In genomic region chr7:55549457-55549856, GRCh38 we compare ENCODE assay signal across 11 cellular contexts. TPM values are rescaled to one million over a fixed set of nuclear protein-coding genes. Genes with fewer than 3 reads are reported as not detected.
A peak's percentile ranks its signal among the peaks of the same experiment; 100 is the strongest.
DNase-seq lines count a peak whose midpoint lies in the region; ATAC-seq, FAIRE-seq and TF ChIP-seq lines count a peak whose summit lies in the region.
"Had no signal": no experiment of that assay in that cellular context is flagged by ENCODE, and none has a peak within 500 bp of the region (broad histone marks: within the 10 kb centered on the region; RNA-seq: fewer than 3 reads in every experiment).

No MANE protein-coding gene starts in this region.

- peak; percentile 36 for ATAC-seq in HG02973 (IDR thresholded peaks at IDR 0.05; ENCODE audit: unreplicated experiment)
- ATAC-seq in upper lobe of left lung (ENCODE audit: low FRiP score in 2 of 2): no peak

- H3K9me3 ChIP-seq in Caco-2 (no peaks in the 10 kb centered on the region), Karpas-422 (ENCODE audit: low read length) (no peaks in the 10 kb centered on the region), upper lobe of left lung (no peaks in the 10 kb centered on the region)
- H3K9me3 ChIP-seq: uterus had no signal

- H3K9ac ChIP-seq in Karpas-422 (ENCODE audit: low read length): no peak overlapping the region

- H3K27me3 Mint-ChIP-seq in Caco-2 (ENCODE audit: insufficient read depth, unreplicated experiment) (no peaks in the 10 kb centered on the region), brain (no peaks in the 10 kb centered on the region)

- H3K4me1 Mint-ChIP-seq in Caco-2 (ENCODE audit: low read depth, unreplicated experiment) (peaks cover 9% of the 10 kb centered on the region), brain (peaks cover 86% of the 10 kb centered on the region)

- H4K20me1 ChIP-seq in Karpas-422 (ENCODE audit: insufficient read depth, low read depth, low read length): peaks cover 68% of the 10 kb centered on the region

- no peak overlapping the region for H3K27ac ChIP-seq in Karpas-422 (ENCODE audit: low read length)
- no peak overlapping the region for H3K27ac ChIP-seq in upper lobe of left lung
- H3K27ac ChIP-seq: uterus had no signal

- no peak for TF ChIP-seq EP300 in upper lobe of left lung (IDR thresholded peaks at IDR 0.05)

- FAIRE-seq in GM19239 (lab: Jason Lieb, UNC): peak; percentile 87

- no peak overlapping the region for H2AFZ ChIP-seq in Karpas-422 (ENCODE audit: low read length)

- TF ChIP-seq CTCF in Caco-2 (IDR thresholded peaks at IDR 0.05; ENCODE audit: insufficient read depth in 1 of 2, low read depth in 1 of 2, low read length in 1 of 2, severe bottlenecking in 1 of 2, unreplicated experiment in 1 of 2) (no peak), brain (conservative IDR thresholded peaks at IDR 0.05) (no peak), upper lobe of left lung (IDR thresholded peaks at IDR 0.05) (no peak)

- H3K27me3 ChIP-seq in Caco-2 (replicated peaks; ENCODE audit: control insufficient read depth, insufficient read depth, low read length) (no peaks in the 10 kb centered on the region), Karpas-422 (ENCODE audit: low read length) (no peaks in the 10 kb centered on the region), upper lobe of left lung (no peaks in the 10 kb centered on the region)
- H3K27me3 ChIP-seq: uterus had no signal

- H3K36me3 Mint-ChIP-seq in Caco-2 (ENCODE audit: insufficient read depth, unreplicated experiment) (peaks cover 10% of the 10 kb centered on the region), brain (peaks cover 4% of the 10 kb centered on the region)

- H3K4me3 ChIP-seq in Caco-2 (ENCODE audit: low read depth, low read length): no peak overlapping the region
- no peak overlapping the region for H3K4me3 ChIP-seq in Karpas-422 (ENCODE audit: low read length)
- no peak overlapping the region for H3K4me3 ChIP-seq in upper lobe of left lung
- H3K4me3 ChIP-seq: uterus had no signal

- H3K4me3 Mint-ChIP-seq in Caco-2 (ENCODE audit: unreplicated experiment) (no peak overlapping the region), brain (no peak overlapping the region)

- no peaks in the 10 kb centered on the region for H3K9me2 ChIP-seq in Karpas-422 (replicated peaks; ENCODE audit: insufficient read depth, low read length)

- H3K4me1 ChIP-seq in Caco-2 (peaks cover 9% of the 10 kb centered on the region; the same call in 1 of the 2 replicates), Karpas-422 (ENCODE audit: low read length) (no peaks in the 10 kb centered on the region), upper lobe of left lung (peaks cover 34 to 42% (median 39%) of the 10 kb centered on the region in 4 donors)

- WGBS in upper lobe of left lung, 2 donors: 86 to 95% methylated on average over 7 of the region's 7 CpGs

- intact Hi-C loops in Caco-2 (cut with micrococcal nuclease; ENCODE audit: unreplicated experiment): no loop called here

- CTCF ChIA-PET in Caco-2 (lab: Charles Lee): interaction anchor here (0.6 kb wide), 1 partner anchor 350 kb away, joined by 3 read pairs; no protein-coding TSS in a partner anchor

- POLR2A ChIA-PET in Caco-2 (lab: Charles Lee): no interaction called here

- TF ChIP-seq POLR2A in upper lobe of left lung (IDR thresholded peaks at IDR 0.05): no peak

- no TSS peak for BruUV-seq in Caco-2 (replicated peaks; lab: Mats Ljungman, UMichigan)

- no peaks in the 10 kb centered on the region for H3K79me2 ChIP-seq in Karpas-422 (ENCODE audit: low read length)

- H3K27ac Mint-ChIP-seq in Caco-2 (ENCODE audit: unreplicated experiment) (peak overlapping the region; percentile 15), brain (peak overlapping the region in 3 of 5 experiments; percentile 15 to 55 (median 46))

- H3K36me3 ChIP-seq in Caco-2 (ENCODE audit: control insufficient read depth, insufficient read depth, low read length) (no peaks in the 10 kb centered on the region; the same call in 1 of the 2 replicates), Karpas-422 (ENCODE audit: insufficient read depth, low read length) (no peaks in the 10 kb centered on the region), upper lobe of left lung (no peaks in the 10 kb centered on the region)
- H3K36me3 ChIP-seq: uterus had no signal

- no peak for DNase-seq in Caco-2
- DNase-seq in GM19239 (ENCODE audit: insufficient read length, low spot score): no peak
- DNase-seq in T-helper 2 cell: no peak
- no peak for DNase-seq in Karpas-422
- DNase-seq in activated CD8-positive, alpha-beta memory T cell treated with anti-CD3 and anti-CD28 coated beads, Interleukin-2, amount 50 U/mL, for 48 hours: no peak
- no peak for DNase-seq in upper lobe of left lung
- DNase-seq: nucleus accumbens, SW 1271, uterus had no signal

- no peak overlapping the region for H3K4me2 ChIP-seq in Karpas-422 (ENCODE audit: low read depth, low read length, poor library complexity, severe bottlenecking)

- no peaks in the 10 kb centered on the region for H3K9me3 Mint-ChIP-seq in Caco-2 (ENCODE audit: unreplicated experiment)
- H3K9me3 Mint-ChIP-seq in brain: no peaks in the 10 kb centered on the region

RNA-seq across cellular contexts. Expression of gene VOPP1, which starts 22.8 kb away (rescaled TPM):
- total RNA-seq in Caco-2 (2022) (43.6 and 46.8 TPM in 2 replicates), upper lobe of left lung (10 to 100 TPM; 27.2 to 67.6 (median 45.0) TPM)
- 101 TPM for polyA plus RNA-seq in brain (ENCODE audit: insufficient read depth, low read depth, low replicate concordance)
- 14.7 and 21.6 TPM in 2 replicates for total RNA-seq in Karpas-422 (2014; rRNA removed; shearing (Covaris generic); ENCODE audit: low replicate concordance)
